Comparison of ENCODE assay signal across 17 cellular contexts in genomic region chr6:167572106-167572505, GRCh38.
DNase-seq lines count a peak whose midpoint lies in the region; ATAC-seq and TF ChIP-seq lines count a peak whose summit lies in the region.
"Had no signal": no experiment of that assay in that cellular context is flagged by ENCODE, and none has a peak within 500 bp of the region (broad histone marks: within the 10 kb centered on the region; RNA-seq: fewer than 3 reads in every experiment).

No MANE protein-coding gene starts in this region.

- H3K36me3 ChIP-seq in mesenchymal stem cell (ENCODE audit: control insufficient read depth in 1 of 2, insufficient read depth in 2 of 2, low read depth in 1 of 2, low read length in 2 of 2), result no peaks in the 10 kb centered on the region
- H3K36me3 ChIP-seq in suprapubic skin, result no peaks in the 10 kb centered on the region

- no peak overlapping the region for H3K4me3 Mint-ChIP-seq in stimulated activated naive CD8-positive, alpha-beta T cell treated with anti-CD3 and anti-CD28 coated beads, Interleukin-15, amount 100 ng/mL, for 72 hours
- H3K4me3 Mint-ChIP-seq: CD8-positive, alpha-beta memory T cell had no signal

- H2AFZ ChIP-seq in mesenchymal stem cell (ENCODE audit: low read depth, low read length), result no peak overlapping the region

- no peak overlapping the region for H3K27ac Mint-ChIP-seq in stimulated activated naive CD8-positive, alpha-beta T cell treated with anti-CD3 and anti-CD28 coated beads, Interleukin-15, amount 100 ng/mL, for 72 hours
- H3K27ac Mint-ChIP-seq: CD8-positive, alpha-beta memory T cell had no signal

- H2BK120ac ChIP-seq in mesenchymal stem cell (ENCODE audit: low read depth, low read length), result no peak overlapping the region

- H3K4me1 ChIP-seq in mesenchymal stem cell (ENCODE audit: control insufficient read depth, insufficient read depth, low read depth, low read length) (no peaks in the 10 kb centered on the region), suprapubic skin (peaks cover 9% of the 10 kb centered on the region)

- H4K91ac ChIP-seq in mesenchymal stem cell (ENCODE audit: low read length), result peak overlapping the region; percentile 10

- no peak overlapping the region for H2BK5ac ChIP-seq in mesenchymal stem cell (ENCODE audit: low read depth, low read length, poor library complexity, severe bottlenecking)

- H3K9ac ChIP-seq in mesenchymal stem cell (ENCODE audit: low read length), result no peak overlapping the region

- no peak overlapping the region for H3K4me2 ChIP-seq in mesenchymal stem cell (ENCODE audit: low read length, poor library complexity, severe bottlenecking)

- no peaks in the 10 kb centered on the region for H3K4me1 Mint-ChIP-seq in stimulated activated naive CD8-positive, alpha-beta T cell treated with anti-CD3 and anti-CD28 coated beads, Interleukin-15, amount 100 ng/mL, for 72 hours
- H3K4me1 Mint-ChIP-seq: CD8-positive, alpha-beta memory T cell had no signal

- no peak overlapping the region for H2AK5ac ChIP-seq in mesenchymal stem cell (ENCODE audit: low read length, severe bottlenecking)

- H3K9me3 ChIP-seq in mesenchymal stem cell (ENCODE audit: control insufficient read depth, low read length), result no peaks in the 10 kb centered on the region
- no peaks in the 10 kb centered on the region for H3K9me3 ChIP-seq in suprapubic skin

- H3K9me3 Mint-ChIP-seq in stimulated activated naive CD8-positive, alpha-beta T cell treated with anti-CD3 and anti-CD28 coated beads, Interleukin-15, amount 100 ng/mL, for 72 hours, result no peaks in the 10 kb centered on the region

- peaks cover 16% of the 10 kb centered on the region for H3K27me3 Mint-ChIP-seq in stimulated activated naive CD8-positive, alpha-beta T cell treated with anti-CD3 and anti-CD28 coated beads, Interleukin-15, amount 100 ng/mL, for 72 hours
- H3K27me3 Mint-ChIP-seq: CD8-positive, alpha-beta memory T cell had no signal

- DNase-seq in stimulated activated naive CD8-positive, alpha-beta T cell treated with anti-CD3 and anti-CD28 coated beads, Interleukin-15, amount 100 ng/mL, for 72 hours, result no peak
- no peak for DNase-seq in stimulated activated naive CD8-positive, alpha-beta T cell treated with anti-CD3 and anti-CD28 coated beads, Interleukin-15, Interleukin-2, amounts not matched to agents 100 U/mL and 50 U/mL, for 24 hours
- DNase-seq in mesenchymal stem cell (no peak), suprapubic skin (ENCODE audit: low spot score in 2 of 2) (peak in 1 of 2 donors; percentile 74), SIG-M5 (lab: John Stamatoyannopoulos, UW) (no peak)
- no peak for DNase-seq in activated T-cell treated with anti-CD3 and anti-CD28 coated beads, Interleukin-2, amount 50 U/mL, for 48 hours
- no peak for DNase-seq in stimulated activated CD4-positive, alpha-beta T cell treated with anti-CD3 and anti-CD28 coated beads, Interleukin-2, amount 100 ng/mL, for 48 hours
- DNase-seq: CD8-positive, alpha-beta memory T cell; DMS79 treated with DMSO at 0.1 percent for 48 hours; KBM-7; MV-4-11; NCI-H1436; NCI-H2029 treated with DMSO at 0.1 percent for 48 hours; NCI-H2171 treated with DMSO at 0.1 percent for 48 hours; NCI-H510A; NCI-H774 had no signal

- no peak overlapping the region for H3K14ac ChIP-seq in mesenchymal stem cell (ENCODE audit: low read length in 2 of 2)

- H4K8ac ChIP-seq in mesenchymal stem cell (ENCODE audit: low read length), result no peak overlapping the region

- ATAC-seq in stimulated activated naive CD8-positive, alpha-beta T cell treated with anti-CD3 and anti-CD28 coated beads, Interleukin-15, amount 100 ng/mL, for 72 hours, result peak; percentile 13
- ATAC-seq in stimulated activated naive CD8-positive, alpha-beta T cell treated with anti-CD3 and anti-CD28 coated beads, Interleukin-15, Interleukin-2, amounts not matched to agents 100 U/mL and 50 U/mL, for 24 hours, result no peak
- ATAC-seq in GM19455 (IDR thresholded peaks at IDR 0.05; ENCODE audit: unreplicated experiment), result no peak

- no peak overlapping the region for H3K4ac ChIP-seq in mesenchymal stem cell (ENCODE audit: low read depth in 1 of 2, low read length in 2 of 2)

- H3K27me3 ChIP-seq in mesenchymal stem cell (ENCODE audit: control insufficient read depth in 1 of 2, insufficient read depth in 1 of 2, low read length in 2 of 2) (peaks cover 4 to 10% of the 10 kb centered on the region in 2 experiments), suprapubic skin (peaks cover 10% of the 10 kb centered on the region)

- H3K4me3 ChIP-seq in mesenchymal stem cell (ENCODE audit: insufficient read depth in 1 of 2, low read depth in 1 of 2, low read length in 2 of 2) (no peak overlapping the region), suprapubic skin (no peak overlapping the region)

- H2BK12ac ChIP-seq in mesenchymal stem cell (ENCODE audit: low read length in 2 of 2), result no peak overlapping the region

- TF ChIP-seq POLR2A in suprapubic skin (IDR thresholded peaks at IDR 0.05), result no peak

- H3K79me1 ChIP-seq in mesenchymal stem cell (replicated peaks; ENCODE audit: low read length, poor library complexity, severe bottlenecking), result no peaks in the 10 kb centered on the region

- H2BK15ac ChIP-seq in mesenchymal stem cell (ENCODE audit: low read depth, poor library complexity, severe bottlenecking), result no peak overlapping the region

- H3K18ac ChIP-seq in mesenchymal stem cell (ENCODE audit: low read depth in 1 of 2, low read length in 2 of 2), result no peak overlapping the region

- TF ChIP-seq CTCF in suprapubic skin (IDR thresholded peaks at IDR 0.05), result no peak

- no peak overlapping the region for H3K23ac ChIP-seq in mesenchymal stem cell (ENCODE audit: low read length in 2 of 2)

- H3K27ac ChIP-seq in mesenchymal stem cell (ENCODE audit: low read length, poor library complexity, severe bottlenecking) (no peak overlapping the region), suprapubic skin (peak overlapping the region; percentile 4)

- TF ChIP-seq EP300 in suprapubic skin (IDR thresholded peaks at IDR 0.05), result no peak

- WGBS in mesenchymal stem cell, result 89% methylated on average over 9 of the region's 10 CpGs
- 97% methylated on average over 8 of the region's 10 CpGs for WGBS in suprapubic skin
